In genomic region chr16:23508589-23509440, GRCh38 we compare ENCODE assay signal across 6 cellular contexts. TPM values are rescaled to one million over a fixed set of nuclear protein-coding genes. Genes with fewer than 3 reads are reported as not detected.
DNase-seq lines count a peak whose midpoint lies in the region; TF ChIP-seq lines count a peak whose summit lies in the region.

No MANE protein-coding gene starts in this region.

- peaks cover 60% of the 10 kb centered on the region for H4K20me1 ChIP-seq in smooth muscle cell (ENCODE audit: low read depth)

- H3K27ac ChIP-seq in smooth muscle cell (ENCODE audit: low read depth): no peak overlapping the region

- H3K4me2 ChIP-seq in smooth muscle cell: peak overlapping the region; percentile 86

- H3K27me3 ChIP-seq in smooth muscle cell (ENCODE audit: low read depth): no peaks in the 10 kb centered on the region

- H3K9me3 ChIP-seq in smooth muscle cell (replicated peaks; ENCODE audit: low read depth): no peaks in the 10 kb centered on the region

- H3K4me3 ChIP-seq in AG10803 (ENCODE audit: low read length): peak overlapping the region; percentile 78
- H3K4me3 ChIP-seq in smooth muscle cell: peak overlapping the region; percentile 79

- no peak overlapping the region for H2AFZ ChIP-seq in smooth muscle cell (ENCODE audit: low read depth)

- H3F3A ChIP-seq in smooth muscle cell (ENCODE audit: low read depth): peaks cover 14% of the 10 kb centered on the region

- TF ChIP-seq CTCF in AG10803 (conservative IDR thresholded peaks at IDR 0.05; ENCODE audit: low read length): no peak
- no peak for TF ChIP-seq CTCF in smooth muscle cell (IDR thresholded peaks at IDR 0.05; ENCODE audit: borderline replicate concordance, insufficient read depth, poor library complexity, severe bottlenecking)

- H3K4me1 ChIP-seq in smooth muscle cell (ENCODE audit: low read depth): peaks cover 33% of the 10 kb centered on the region

- WGBS in smooth muscle cell (ENCODE audit: low lambda C conversion rate): 19% methylated on average over 28 of the region's 28 CpGs

- H3K36me3 ChIP-seq in smooth muscle cell (ENCODE audit: low read depth): no peaks in the 10 kb centered on the region

- peaks cover 53% of the 10 kb centered on the region for H3K79me2 ChIP-seq in smooth muscle cell (ENCODE audit: low read depth)

- peak overlapping the region; percentile 13 for H3K9ac ChIP-seq in smooth muscle cell (ENCODE audit: low read depth)

- DNase-seq in AG10803 (ENCODE audit: low read depth): peak; percentile 20
- DNase-seq in NCI-H524 (lab: John Stamatoyannopoulos, UW): peak; percentile 51 to 79
- peak; percentile 74 to 76 for DNase-seq in erythroblast (lab: John Stamatoyannopoulos, UW)
- no peak for DNase-seq in smooth muscle cell (lab: John Stamatoyannopoulos, UW; ENCODE audit: unreplicated experiment)
- no peak for DNase-seq in NK-92 (lab: John Stamatoyannopoulos, UW; ENCODE audit: unreplicated experiment)
- DNase-seq in NCI-H510A (lab: John Stamatoyannopoulos, UW): no peak

- no peak for TF ChIP-seq POLR2A in erythroblast (IDR thresholded peaks at IDR 0.05; ENCODE audit: low read length)

RNA-seq across cellular contexts. Expression of gene GGA2, which starts 1.5 kb away (rescaled TPM):
- 27.7 and 42.5 TPM in 2 replicates for total RNA-seq in smooth muscle cell
- 32.2 TPM in 2 replicates for polyA plus RNA-seq in smooth muscle cell

RNA-seq across cellular contexts. Expression of gene EARS2, which starts 48.3 kb away (rescaled TPM):
- 14.3 and 32.8 TPM in 2 replicates for total RNA-seq in smooth muscle cell
- polyA plus RNA-seq in smooth muscle cell: 13.0 and 22.8 TPM in 2 replicates

RNA-seq across cellular contexts. Expression of gene UBFD1, which starts 48.7 kb away (rescaled TPM):
- total RNA-seq in smooth muscle cell: 69.3 and 111 TPM in 2 replicates
- polyA plus RNA-seq in smooth muscle cell: 31.9 and 35.5 TPM in 2 replicates

RNA-seq across cellular contexts. Expression of gene COG7, which starts 55.8 kb away (rescaled TPM):
- 17.2 and 23.3 TPM in 2 replicates for total RNA-seq in smooth muscle cell
- polyA plus RNA-seq in smooth muscle cell: 17.6 and 20.1 TPM in 2 replicates

Comparison
In these comparisons a context has a peak if more than half of its experiments do, and no peak if none do; other contexts are left out.
1. DNase-seq: peak in AG10803 (single experiment), NCI-H524 (2 of 2) and erythroblast (2 of 2); none in smooth muscle cell (single experiment), NK-92 (single experiment) and NCI-H510A (single experiment).